In the genomic region with DNA sequence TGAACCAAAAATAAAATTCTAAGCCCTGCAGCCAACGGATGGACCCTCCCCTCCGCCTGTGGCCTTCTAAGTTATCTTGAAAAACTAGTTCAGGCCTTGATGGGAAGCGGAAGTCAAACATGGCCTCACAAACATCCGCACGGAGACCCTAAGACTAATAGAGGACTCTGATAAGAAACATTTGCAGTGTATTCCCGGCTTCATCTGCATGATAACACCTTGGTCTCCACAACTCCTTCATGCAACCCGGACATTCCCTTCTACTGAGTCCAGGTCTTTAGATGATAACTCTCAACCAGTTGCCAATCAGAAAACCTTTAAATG, we compare ENCODE assay signal across 1 cellular context.
TF ChIP-seq lines count a peak whose summit lies in the region.

No MANE protein-coding gene starts in this region.

TF ChIP-seq in HEK293, 187 proteins besides CTCF, POLR2A, EP300 and RAD21 (continued from another document):
- TF ChIP-seq RBAK (tag by site-specific recombination; IDR thresholded peaks at IDR 0.05): no peak
- TF ChIP-seq ZNF157 (tag by site-specific recombination; IDR thresholded peaks at IDR 0.05): no peak
- TF ChIP-seq, protein P1, sequence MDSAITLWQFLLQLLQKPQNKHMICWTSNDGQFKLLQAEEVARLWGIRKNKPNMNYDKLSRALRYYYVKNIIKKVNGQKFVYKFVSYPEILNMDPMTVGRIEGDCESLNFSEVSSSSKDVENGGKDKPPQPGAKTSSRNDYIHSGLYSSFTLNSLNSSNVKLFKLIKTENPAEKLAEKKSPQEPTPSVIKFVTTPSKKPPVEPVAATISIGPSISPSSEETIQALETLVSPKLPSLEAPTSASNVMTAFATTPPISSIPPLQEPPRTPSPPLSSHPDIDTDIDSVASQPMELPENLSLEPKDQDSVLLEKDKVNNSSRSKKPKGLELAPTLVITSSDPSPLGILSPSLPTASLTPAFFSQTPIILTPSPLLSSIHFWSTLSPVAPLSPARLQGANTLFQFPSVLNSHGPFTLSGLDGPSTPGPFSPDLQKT (IDR thresholded peaks at IDR 0.05; ENCODE audit: borderline replicate concordance, low read depth, low read length): no peak
